8 cellular contexts compared by ENCODE assay signal in genomic region chr20:37914672-37915433, GRCh38. TPM values are rescaled to one million over a fixed set of nuclear protein-coding genes. Genes with fewer than 3 reads are reported as not detected.
DNase-seq lines count a peak whose midpoint lies in the region; ATAC-seq lines count a peak whose summit lies in the region.

No MANE protein-coding gene starts in this region.

- H3K4me3 ChIP-seq in BLaER1 (peak overlapping the region; percentile 49), mesodermal cell (ENCODE audit: extremely low read depth, insufficient read depth, low read length, poor library complexity, severe bottlenecking) (peak overlapping the region; percentile 14)

- H4K20me1 ChIP-seq in BLaER1 = no peaks in the 10 kb centered on the region

- H3K4me1 ChIP-seq in BLaER1 (peaks cover 20% of the 10 kb centered on the region), mesodermal cell (ENCODE audit: control insufficient read depth, insufficient read depth, low read length, poor library complexity, severe bottlenecking) (peaks cover 26% of the 10 kb centered on the region)

- peak overlapping the region; percentile 72 for H3K4me2 ChIP-seq in BLaER1

- H3K27me3 ChIP-seq in BLaER1 = peaks cover 65% of the 10 kb centered on the region

- H3K27ac ChIP-seq in BLaER1 = 0 out of 2 replicates have a peak overlapping the region, but pooled peaks have one; percentile 46
- H3K27ac ChIP-seq in mesodermal cell (ENCODE audit: low read depth, low read length, severe bottlenecking) = peak overlapping the region; percentile 74

- WGBS in mesodermal cell (ENCODE audit: insufficient coverage in 2 of 2), 2 experiments = 8 to 16% methylated on average over 23 to 31 of the region's 34 CpGs

- H3K9me3 ChIP-seq in BLaER1 (no peaks in the 10 kb centered on the region), mesodermal cell (ENCODE audit: control insufficient read depth, low read length) (no peaks in the 10 kb centered on the region)

- DNase-seq in NCI-H1092 treated with DMSO at 0.1 percent for 48 hours (lab: John Stamatoyannopoulos, UW) (peak; percentile 61), astrocyte of the hippocampus (ENCODE audit: low read depth, low spot score) (peak; percentile 61), AG08396 (ENCODE audit: low spot score) (no peak)

- 0 out of 2 replicates have a peak overlapping the region, but pooled peaks have one; percentile 24 for H3K9ac ChIP-seq in BLaER1

- H3K36me3 ChIP-seq in BLaER1 = no peaks in the 10 kb centered on the region
- H3K36me3 ChIP-seq in mesodermal cell (ENCODE audit: control insufficient read depth, insufficient read depth, low read length) = no peaks in the 10 kb centered on the region

- no peak for ATAC-seq in GM18517 (IDR thresholded peaks at IDR 0.05; ENCODE audit: unreplicated experiment)
- ATAC-seq in HG02642 (IDR thresholded peaks at IDR 0.05; ENCODE audit: poor library complexity, unreplicated experiment) = no peak
- no peak for ATAC-seq in GM19395 (IDR thresholded peaks at IDR 0.05; ENCODE audit: unreplicated experiment)

RNA-seq across cellular contexts. Expression of gene VSTM2L, which starts 11.9 kb away (rescaled TPM):
- polyA plus RNA-seq in mesodermal cell (2013, experiment 1 of 2) = 4.3 TPM
- polyA plus RNA-seq in mesodermal cell (2013, experiment 2 of 2) = 2.7 TPM
